Comparison of ENCODE assay signal across 22 cellular contexts in the genomic region with DNA sequence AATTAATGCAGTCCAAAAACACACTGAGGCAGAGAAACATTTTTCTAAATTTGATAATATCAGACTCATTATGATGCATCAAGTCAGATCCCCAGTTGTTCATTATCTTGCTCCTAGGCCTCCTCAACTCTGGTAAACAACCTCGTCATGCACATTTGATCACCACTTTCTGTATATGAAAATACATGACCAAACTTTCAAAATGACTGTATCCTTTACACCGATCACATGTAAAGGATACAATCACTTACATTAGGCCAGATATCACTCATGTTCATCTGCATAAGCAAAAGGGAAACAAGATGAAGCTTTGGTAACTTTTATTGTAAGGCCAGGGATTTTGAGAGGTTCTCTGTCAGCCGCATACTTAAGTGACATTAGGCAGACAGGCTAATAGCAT.
DNase-seq lines count a peak whose midpoint lies in the region; ATAC-seq, FAIRE-seq and TF ChIP-seq lines count a peak whose summit lies in the region.
"Had no signal": no experiment of that assay in that cellular context is flagged by ENCODE, and none has a peak within 500 bp of the region (broad histone marks: within the 10 kb centered on the region; RNA-seq: fewer than 3 reads in every experiment).

No MANE protein-coding gene starts in this region.

- H3K27ac ChIP-seq in OCI-LY3 (ENCODE audit: low read length) (peak overlapping the region; percentile 64), pancreas (no peak overlapping the region), neural progenitor cell (no peak overlapping the region)
- H3K27ac ChIP-seq: BLaER1, GM23248 had no signal

- no peaks in the 10 kb centered on the region for H3K36me3 ChIP-seq in OCI-LY3 (replicated peaks; ENCODE audit: low read depth, low read length)
- H3K36me3 ChIP-seq in pancreas: no peaks in the 10 kb centered on the region
- no peaks in the 10 kb centered on the region for H3K36me3 ChIP-seq in neural progenitor cell
- H3K36me3 ChIP-seq: BLaER1, HAP-1 had no signal

- H3K79me2 ChIP-seq in OCI-LY3 (ENCODE audit: low read length): no peaks in the 10 kb centered on the region
- H3K79me2 ChIP-seq in neural progenitor cell (ENCODE audit: low read depth): no peaks in the 10 kb centered on the region

- H4K20me1 ChIP-seq in OCI-LY3 (ENCODE audit: insufficient read depth, low read length) (no peaks in the 10 kb centered on the region), neural progenitor cell (ENCODE audit: low read depth) (no peaks in the 10 kb centered on the region)
- H4K20me1 ChIP-seq: BLaER1 had no signal

- H3K9ac ChIP-seq in OCI-LY3 (ENCODE audit: low read length) (no peak overlapping the region), neural progenitor cell (no peak overlapping the region)
- H3K9ac ChIP-seq: BLaER1, GM23248 had no signal

- no peak overlapping the region for H2AFZ ChIP-seq in OCI-LY3 (ENCODE audit: low read depth, low read length)
- H2AFZ ChIP-seq in neural progenitor cell (replicated peaks): no peak overlapping the region
- H2AFZ ChIP-seq: GM23248 had no signal

- FAIRE-seq in GM12891 (lab: Jason Lieb, UNC): peak; percentile 45
- FAIRE-seq in pancreas (lab: Jason Lieb, UNC): no peak
- FAIRE-seq: A204.1, GM12892, HepG2 had no signal

- H3K4me2 ChIP-seq in OCI-LY3 (ENCODE audit: low read length): peak overlapping the region; percentile 33
- H3K4me2 ChIP-seq in neural progenitor cell: no peak overlapping the region
- H3K4me2 ChIP-seq: BLaER1 had no signal

- H3K27ac Mint-ChIP-seq in neural progenitor cell: no peak overlapping the region
- no peak overlapping the region for H3K27ac Mint-ChIP-seq in naive thymus-derived CD8-positive, alpha-beta T cell
- H3K27ac Mint-ChIP-seq: CD14-positive monocyte; CD4-positive, alpha-beta memory T cell; IgD-negative memory B cell had no signal

- TF ChIP-seq CTCF in OCI-LY3 (IDR thresholded peaks at IDR 0.05; ENCODE audit: low read depth, low read length): no peak
- no peak for TF ChIP-seq CTCF in pancreas (IDR thresholded peaks at IDR 0.05)
- no peak for TF ChIP-seq CTCF in neural progenitor cell (IDR thresholded peaks at IDR 0.05)

- H3F3A ChIP-seq in neural progenitor cell (ENCODE audit: low read depth): peaks cover 6% of the 10 kb centered on the region

- DNase-seq in GM12891 (ENCODE audit: insufficient read length, low spot score): no peak
- DNase-seq in pancreas: no peak
- no peak for DNase-seq in neural progenitor cell (ENCODE audit: low spot score)
- no peak for DNase-seq in naive thymus-derived CD8-positive, alpha-beta T cell
- DNase-seq: CD4-positive, alpha-beta memory T cell; DMS153; DMS79; GF-D8; GM23248; Karpas-422; KBM-7 had no signal

- intact Hi-C loops in pancreas (cut with DNase I): no loop called here

- H3K4me1 ChIP-seq in OCI-LY3 (ENCODE audit: low read length) (peaks cover 33% of the 10 kb centered on the region), pancreas (no peaks in the 10 kb centered on the region), neural progenitor cell (no peaks in the 10 kb centered on the region)
- H3K4me1 ChIP-seq: BLaER1, HAP-1 had no signal

- no peak for TF ChIP-seq POLR2A in GM12891 (IDR thresholded peaks at IDR 0.05; ENCODE audit: low read depth, low read length)

- H3K4me3 ChIP-seq in OCI-LY3 (ENCODE audit: low read length) (0 out of 2 replicates have a peak overlapping the region, but pooled peaks have one; percentile 4), pancreas (no peak overlapping the region), neural progenitor cell (no peak overlapping the region)
- H3K4me3 ChIP-seq: BLaER1, GM23248, HAP-1 had no signal

- no peak overlapping the region for H3K4me3 Mint-ChIP-seq in neural progenitor cell
- H3K4me3 Mint-ChIP-seq in naive thymus-derived CD8-positive, alpha-beta T cell: no peak overlapping the region
- H3K4me3 Mint-ChIP-seq: CD14-positive monocyte; CD4-positive, alpha-beta memory T cell; IgD-negative memory B cell had no signal

- ATAC-seq in GM18858 (IDR thresholded peaks at IDR 0.05; ENCODE audit: unreplicated experiment) (peak; percentile 85), HG02852 (IDR thresholded peaks at IDR 0.05; ENCODE audit: unreplicated experiment) (peak; percentile 50), pancreas (no peak), GM19328 (IDR thresholded peaks at IDR 0.05; ENCODE audit: unreplicated experiment) (no peak)
- no peak for ATAC-seq in naive thymus-derived CD8-positive, alpha-beta T cell
- ATAC-seq: HepG2 had no signal

- H3K4me1 Mint-ChIP-seq in neural progenitor cell: no peaks in the 10 kb centered on the region
- H3K4me1 Mint-ChIP-seq in naive thymus-derived CD8-positive, alpha-beta T cell: no peaks in the 10 kb centered on the region
- H3K4me1 Mint-ChIP-seq: CD4-positive, alpha-beta memory T cell; IgD-negative memory B cell had no signal

- WGBS in pancreas, 2 donors: 73 to 79% methylated on average over 3 of the region's 3 CpGs

- H3K27me3 Mint-ChIP-seq in neural progenitor cell (ENCODE audit: insufficient read depth, low read depth): no peaks in the 10 kb centered on the region
- no peaks in the 10 kb centered on the region for H3K27me3 Mint-ChIP-seq in naive thymus-derived CD8-positive, alpha-beta T cell
- H3K27me3 Mint-ChIP-seq: CD4-positive, alpha-beta memory T cell; IgD-negative memory B cell had no signal

- POLR2A ChIA-PET in naive thymus-derived CD8-positive, alpha-beta T cell (lab: Charles Lee): no interaction called here

- no peaks in the 10 kb centered on the region for H3K27me3 ChIP-seq in OCI-LY3 (ENCODE audit: low read depth, low read length)
- no peaks in the 10 kb centered on the region for H3K27me3 ChIP-seq in pancreas
- no peaks in the 10 kb centered on the region for H3K27me3 ChIP-seq in neural progenitor cell
- H3K27me3 ChIP-seq: BLaER1 had no signal

- no peaks in the 10 kb centered on the region for H3K36me3 Mint-ChIP-seq in neural progenitor cell
- no peaks in the 10 kb centered on the region for H3K36me3 Mint-ChIP-seq in naive thymus-derived CD8-positive, alpha-beta T cell
- H3K36me3 Mint-ChIP-seq: CD14-positive monocyte; CD4-positive, alpha-beta memory T cell; IgD-negative memory B cell had no signal

- H3K9me3 ChIP-seq in OCI-LY3 (ENCODE audit: insufficient read depth, low read length) (no peaks in the 10 kb centered on the region), pancreas (no peaks in the 10 kb centered on the region), neural progenitor cell (ENCODE audit: low read depth) (peaks cover 21% of the 10 kb centered on the region)
- H3K9me3 ChIP-seq: BLaER1, HAP-1 had no signal

- peaks cover 2% of the 10 kb centered on the region for H3K9me3 Mint-ChIP-seq in neural progenitor cell
- H3K9me3 Mint-ChIP-seq in naive thymus-derived CD8-positive, alpha-beta T cell: peaks cover 0 to 7% (median 0%) of the 10 kb centered on the region in 9 donors

TF ChIP-seq in GM12891, 5 proteins besides CTCF, POLR2A, EP300 and RAD21:
- no peak for TF ChIP-seq POU2F2 (IDR thresholded peaks at IDR 0.05; ENCODE audit: low read depth, low read length)
- no peak for TF ChIP-seq TAF1 (IDR thresholded peaks at IDR 0.05; ENCODE audit: low read depth, low read length)
- no peak for TF ChIP-seq POLR2AphosphoS5 (IDR thresholded peaks at IDR 0.05; ENCODE audit: low read depth, low read length)
- TF ChIP-seq SPI1 (IDR thresholded peaks at IDR 0.05; ENCODE audit: low read depth, low read length): no peak
- no peak for TF ChIP-seq PAX5 (IDR thresholded peaks at IDR 0.05; ENCODE audit: insufficient read depth, low read length, severe bottlenecking)

Comparison
In these comparisons a context has a peak if more than half of its experiments do, and no peak if none do; other contexts are left out.
1. ATAC-seq: peak in GM18858 (single experiment) and HG02852 (single experiment); none in pancreas (0 of 4), naive thymus-derived CD8-positive, alpha-beta T cell (0 of 2) and GM19328 (single experiment).